23 cellular contexts compared by ENCODE assay signal in the genomic region with DNA sequence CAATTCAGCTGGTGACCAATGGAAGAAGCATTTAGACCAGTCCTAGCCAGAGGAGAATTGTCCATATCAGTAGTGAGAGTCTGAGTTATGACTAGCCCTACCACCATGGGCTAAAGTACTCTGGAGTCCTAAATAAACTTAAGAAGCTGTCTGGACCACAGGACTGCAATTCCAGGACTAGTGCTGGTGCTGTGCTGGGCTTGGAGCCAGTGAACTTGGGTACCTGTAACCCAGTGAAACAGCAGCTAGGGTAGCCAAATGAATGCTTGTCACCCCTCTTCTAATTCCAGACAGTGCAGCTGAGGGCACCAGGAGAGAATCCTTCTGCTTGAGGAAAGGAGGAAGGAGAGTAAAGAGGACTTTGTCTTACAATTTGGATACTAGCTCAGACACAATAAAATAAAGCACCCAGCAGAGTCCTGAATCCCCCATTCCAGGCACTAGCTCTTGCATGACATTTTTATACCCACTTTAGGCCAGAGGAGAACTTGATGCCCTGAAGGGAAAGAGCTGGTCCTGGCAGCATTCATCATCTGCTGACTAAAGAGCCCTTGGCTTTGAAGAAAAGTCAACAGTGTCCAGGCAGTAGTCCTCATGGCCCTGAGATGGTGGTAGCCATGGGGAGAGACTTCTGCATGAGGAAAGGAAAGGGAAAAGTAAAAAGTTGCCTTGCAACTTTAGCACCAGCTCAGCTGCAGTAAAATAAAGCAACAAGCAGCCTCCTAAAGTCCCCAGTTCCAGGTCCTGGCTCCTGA.
"Had no signal": no experiment of that assay in that cellular context is flagged by ENCODE, and none has a peak within 500 bp of the region (broad histone marks: within the 10 kb centered on the region; RNA-seq: fewer than 3 reads in every experiment).

No MANE protein-coding gene starts in this region.

- DNase-seq: activated CD4-positive, alpha-beta T cell treated with anti-CD3 and anti-CD28 coated beads for 4 hours; activated CD4-positive, CD25-positive, alpha-beta regulatory T cell; activated CD8-positive, alpha-beta memory T cell treated with anti-CD3 and anti-CD28 coated beads, Interleukin-2, amount 50 U/mL, for 4 hours; activated CD8-positive, alpha-beta T cell treated with anti-CD3 and anti-CD28 coated beads for 36 hours; activated gamma-delta T cell treated with Interleukin-2 at 50 U/mL for 16 hours; activated naive CD4-positive, alpha-beta T cell treated with anti-CD3 and anti-CD28 coated beads, Interleukin-2, amount 50 U/mL, for 16 hours; activated naive CD8-positive, alpha-beta T cell treated with anti-CD3 and anti-CD28 coated beads, Interleukin-2, amount 10 ng/mL, durations not matched to agents 7 days and 5 days; activated T-cell treated with anti-CD3 and anti-CD28 coated beads, Interleukin-2, amount 50 U/mL, for 72 hours; adrenal gland; brain microvascular endothelial cell; MG63; MV-4-11; NCI-H1092 treated with DMSO at 0.1 percent for 48 hours; NCI-H1417 treated with DMSO at 0.1 percent for 48 hours; NCI-H1694; NCI-H2081; NCI-H2227 treated with DMSO at 0.1 percent for 48 hours; NCI-H69; Peyer's patch; Right ventricle myocardium superior; SK-N-SH; T-helper 1 cell had no signal

- ATAC-seq: activated CD8-positive, alpha-beta T cell treated with anti-CD3 and anti-CD28 coated beads for 36 hours; activated T-cell treated with anti-CD3 and anti-CD28 coated beads, Interleukin-2, amount 50 U/mL, for 72 hours had no signal

- H3K27ac Mint-ChIP-seq: activated CD8-positive, alpha-beta T cell treated with anti-CD3 and anti-CD28 coated beads for 36 hours; activated naive CD8-positive, alpha-beta T cell treated with anti-CD3 and anti-CD28 coated beads, Interleukin-2, amount 10 ng/mL, durations not matched to agents 7 days and 5 days; activated T-cell treated with anti-CD3 and anti-CD28 coated beads, Interleukin-2, amount 50 U/mL, for 72 hours; activated T-helper 2 cell treated with anti-CD3 and anti-CD28 coated beads, Interferon-gamma antibody, Interleukin-2, Interleukin-4, amounts not matched to agents 10 μg/mL and 5 μg/mL and 100 μg/mL, durations not matched to agents 14 hours and 24 hours and 36 hours had no signal

- H3K27me3 Mint-ChIP-seq: activated CD8-positive, alpha-beta T cell treated with anti-CD3 and anti-CD28 coated beads for 36 hours; activated naive CD8-positive, alpha-beta T cell treated with anti-CD3 and anti-CD28 coated beads, Interleukin-2, amount 10 ng/mL, durations not matched to agents 7 days and 5 days had no signal

- H3K36me3 Mint-ChIP-seq: activated naive CD8-positive, alpha-beta T cell treated with anti-CD3 and anti-CD28 coated beads, Interleukin-2, amount 10 ng/mL, durations not matched to agents 7 days and 5 days had no signal

- H3K4me3 Mint-ChIP-seq: activated CD8-positive, alpha-beta T cell treated with anti-CD3 and anti-CD28 coated beads for 36 hours; activated naive CD8-positive, alpha-beta T cell treated with anti-CD3 and anti-CD28 coated beads, Interleukin-2, amount 10 ng/mL, durations not matched to agents 7 days and 5 days; activated T-cell treated with anti-CD3 and anti-CD28 coated beads, Interleukin-2, amount 50 U/mL, for 72 hours had no signal

- H3K4me1 Mint-ChIP-seq: activated naive CD8-positive, alpha-beta T cell treated with anti-CD3 and anti-CD28 coated beads, Interleukin-2, amount 10 ng/mL, durations not matched to agents 7 days and 5 days had no signal

- H3K9me3 Mint-ChIP-seq: activated naive CD8-positive, alpha-beta T cell treated with anti-CD3 and anti-CD28 coated beads, Interleukin-2, amount 10 ng/mL, durations not matched to agents 7 days and 5 days had no signal
